ENCODE assay signal across 9 cellular contexts in genomic region chr22:42299586-42300285, GRCh38. TPM values are rescaled to one million over a fixed set of nuclear protein-coding genes. Genes with fewer than 3 reads are reported as not detected.
DNase-seq lines count a peak whose midpoint lies in the region; ATAC-seq and TF ChIP-seq lines count a peak whose summit lies in the region.
"Had no signal": no experiment of that assay in that cellular context is flagged by ENCODE, and none has a peak within 500 bp of the region (broad histone marks: within the 10 kb centered on the region; RNA-seq: fewer than 3 reads in every experiment).

No MANE protein-coding gene starts in this region.

- H3K36me3 ChIP-seq in NT2/D1 (ENCODE audit: insufficient read depth, insufficient read length, low read length), result no peaks in the 10 kb centered on the region

- H3K4me3 ChIP-seq in NT2/D1 (ENCODE audit: insufficient read length, low read depth) (no peak overlapping the region), coronary artery (no peak overlapping the region)
- H3K4me3 ChIP-seq: lung had no signal

- H3K27me3 Mint-ChIP-seq in CD4-positive, alpha-beta T cell, result no peaks in the 10 kb centered on the region
- peaks cover 12% of the 10 kb centered on the region for H3K27me3 Mint-ChIP-seq in activated T-helper 2 cell treated with anti-CD3 and anti-CD28 coated beads, Interferon-gamma antibody, Interleukin-2, Interleukin-4, amounts not matched to agents 10 μg/mL and 5 μg/mL and 100 μg/mL, durations not matched to agents 14 hours and 24 hours and 36 hours (ENCODE audit: low read depth)

- H3K9ac ChIP-seq in NT2/D1 (ENCODE audit: insufficient read length, low read depth), result peak overlapping the region; percentile 42

- H3K27ac Mint-ChIP-seq in CD4-positive, alpha-beta T cell, result peak overlapping the region; percentile 90
- H3K27ac Mint-ChIP-seq in activated T-helper 2 cell treated with anti-CD3 and anti-CD28 coated beads, Interferon-gamma antibody, Interleukin-2, Interleukin-4, amounts not matched to agents 10 μg/mL and 5 μg/mL and 100 μg/mL, durations not matched to agents 14 hours and 24 hours and 36 hours, result no peak overlapping the region

- CTCF ChIA-PET in CD4-positive, alpha-beta T cell (lab: Charles Lee), result no interaction called here

- peaks cover 36% of the 10 kb centered on the region for H3K4me1 ChIP-seq in NT2/D1 (ENCODE audit: insufficient read depth, insufficient read length)

- peak overlapping the region; percentile 80 for H3K4me3 Mint-ChIP-seq in CD4-positive, alpha-beta T cell
- H3K4me3 Mint-ChIP-seq in activated T-helper 2 cell treated with anti-CD3 and anti-CD28 coated beads, Interferon-gamma antibody, Interleukin-2, Interleukin-4, amounts not matched to agents 10 μg/mL and 5 μg/mL and 100 μg/mL, durations not matched to agents 14 hours and 24 hours and 36 hours (ENCODE audit: low read depth), result peak overlapping the region; percentile 54

- no peak for TF ChIP-seq CTCF in CD4-positive, alpha-beta T cell (IDR thresholded peaks at IDR 0.05)
- no peak for TF ChIP-seq CTCF in coronary artery (IDR thresholded peaks at IDR 0.05)

- peaks cover 91% of the 10 kb centered on the region for H3K4me1 Mint-ChIP-seq in CD4-positive, alpha-beta T cell (ENCODE audit: low read depth)
- peaks cover 25% of the 10 kb centered on the region for H3K4me1 Mint-ChIP-seq in activated T-helper 2 cell treated with anti-CD3 and anti-CD28 coated beads, Interferon-gamma antibody, Interleukin-2, Interleukin-4, amounts not matched to agents 10 μg/mL and 5 μg/mL and 100 μg/mL, durations not matched to agents 14 hours and 24 hours and 36 hours (ENCODE audit: low read depth)

- H3K27ac ChIP-seq in CD4-positive, alpha-beta T cell (ENCODE audit: low read depth, low read length), result peak overlapping the region; percentile 76
- H3K27ac ChIP-seq in coronary artery, result no peak overlapping the region

- DNase-seq in CD4-positive, alpha-beta T cell, result peak; percentile 43 to 70 (median 56)
- DNase-seq in NT2/D1 (ENCODE audit: low read depth, low spot score), result peak; percentile 32
- peak; percentile 32 for DNase-seq in activated T-helper 2 cell treated with anti-CD3 and anti-CD28 coated beads, Interferon-gamma antibody, Interleukin-2, Interleukin-4, amounts not matched to agents 10 μg/mL and 5 μg/mL and 100 μg/mL, durations not matched to agents 14 hours and 24 hours and 36 hours (ENCODE audit: low spot score)
- peak; percentile 32 for DNase-seq in mucosa of gallbladder (ENCODE audit: low spot score)
- DNase-seq in occipital lobe (lab: John Stamatoyannopoulos, UW), result no peak
- no peak for DNase-seq in AG08395 (ENCODE audit: low spot score)
- DNase-seq in coronary artery (ENCODE audit: low spot score), result no peak

- H3K36me3 Mint-ChIP-seq in CD4-positive, alpha-beta T cell (ENCODE audit: low read depth), result no peaks in the 10 kb centered on the region
- H3K36me3 Mint-ChIP-seq in activated T-helper 2 cell treated with anti-CD3 and anti-CD28 coated beads, Interferon-gamma antibody, Interleukin-2, Interleukin-4, amounts not matched to agents 10 μg/mL and 5 μg/mL and 100 μg/mL, durations not matched to agents 14 hours and 24 hours and 36 hours (ENCODE audit: low read depth), result no peaks in the 10 kb centered on the region

- H3K27me3 ChIP-seq in CD4-positive, alpha-beta T cell (ENCODE audit: control insufficient read depth, insufficient read depth, low read length), result no peaks in the 10 kb centered on the region
- H3K27me3 ChIP-seq in NT2/D1 (ENCODE audit: insufficient read depth, insufficient read length), result no peaks in the 10 kb centered on the region

- POLR2A ChIA-PET in CD4-positive, alpha-beta T cell (lab: Charles Lee), result interaction anchor here (1.2 kb wide), 1 partner anchor 12 kb away, joined by 4 read pairs; no protein-coding TSS in a partner anchor

- intact Hi-C loops in CD4-positive, alpha-beta T cell (cut with DNase I, micrococcal nuclease), result loop anchor here (2.0 kb wide), 2 partner anchors 15 to 27 kb away; no protein-coding TSS in a partner anchor
- intact Hi-C loops in activated T-helper 2 cell treated with anti-CD3 and anti-CD28 coated beads, Interferon-gamma antibody, Interleukin-2, Interleukin-4, amounts not matched to agents 10 μg/mL and 5 μg/mL and 100 μg/mL, durations not matched to agents 14 hours and 24 hours and 36 hours (cut with micrococcal nuclease), result no loop called here

- no peaks in the 10 kb centered on the region for H3K9me3 Mint-ChIP-seq in CD4-positive, alpha-beta T cell
- no peaks in the 10 kb centered on the region for H3K9me3 Mint-ChIP-seq in activated T-helper 2 cell treated with anti-CD3 and anti-CD28 coated beads, Interferon-gamma antibody, Interleukin-2, Interleukin-4, amounts not matched to agents 10 μg/mL and 5 μg/mL and 100 μg/mL, durations not matched to agents 14 hours and 24 hours and 36 hours

- H3K9me3 ChIP-seq in CD4-positive, alpha-beta T cell (ENCODE audit: control insufficient read depth, low read length), result no peaks in the 10 kb centered on the region
- no peaks in the 10 kb centered on the region for H3K9me3 ChIP-seq in NT2/D1 (ENCODE audit: insufficient read depth, low read length)

- ATAC-seq in CD4-positive, alpha-beta T cell (ENCODE audit: poor library complexity), result peak; percentile 28
- no peak for ATAC-seq in HG03135 (IDR thresholded peaks at IDR 0.05; ENCODE audit: unreplicated experiment)

RNA-seq across cellular contexts. Expression of gene TCF20, which starts 29.3 kb away (rescaled TPM):
- total RNA-seq in CD4-positive, alpha-beta T cell, result 10 to 100 TPM; 61.6 to 64.1 TPM
- total RNA-seq in activated T-helper 2 cell treated with anti-CD3 and anti-CD28 coated beads, Interferon-gamma antibody, Interleukin-2, Interleukin-4, amounts not matched to agents 10 μg/mL and 5 μg/mL and 100 μg/mL, durations not matched to agents 14 hours and 24 hours and 36 hours, result 70.5 and 74.3 TPM in 2 replicates
- total RNA-seq in mucosa of gallbladder (50.2 TPM), occipital lobe (60.7 TPM)

Comparison
In these comparisons a context has a peak if more than half of its experiments do, and no peak if none do; other contexts are left out.
1. DNase-seq: peak in CD4-positive, alpha-beta T cell (10 of 10), NT2/D1 (single experiment), activated T-helper 2 cell treated with anti-CD3 and anti-CD28 coated beads, Interferon-gamma antibody, Interleukin-2, Interleukin-4, amounts not matched to agents 10 μg/mL and 5 μg/mL and 100 μg/mL, durations not matched to agents 14 hours and 24 hours and 36 hours (single experiment) and mucosa of gallbladder (single experiment); none in occipital lobe (single experiment), AG08395 (single experiment) and coronary artery (single experiment).